8 cellular contexts compared by ENCODE assay signal in the genomic region with DNA sequence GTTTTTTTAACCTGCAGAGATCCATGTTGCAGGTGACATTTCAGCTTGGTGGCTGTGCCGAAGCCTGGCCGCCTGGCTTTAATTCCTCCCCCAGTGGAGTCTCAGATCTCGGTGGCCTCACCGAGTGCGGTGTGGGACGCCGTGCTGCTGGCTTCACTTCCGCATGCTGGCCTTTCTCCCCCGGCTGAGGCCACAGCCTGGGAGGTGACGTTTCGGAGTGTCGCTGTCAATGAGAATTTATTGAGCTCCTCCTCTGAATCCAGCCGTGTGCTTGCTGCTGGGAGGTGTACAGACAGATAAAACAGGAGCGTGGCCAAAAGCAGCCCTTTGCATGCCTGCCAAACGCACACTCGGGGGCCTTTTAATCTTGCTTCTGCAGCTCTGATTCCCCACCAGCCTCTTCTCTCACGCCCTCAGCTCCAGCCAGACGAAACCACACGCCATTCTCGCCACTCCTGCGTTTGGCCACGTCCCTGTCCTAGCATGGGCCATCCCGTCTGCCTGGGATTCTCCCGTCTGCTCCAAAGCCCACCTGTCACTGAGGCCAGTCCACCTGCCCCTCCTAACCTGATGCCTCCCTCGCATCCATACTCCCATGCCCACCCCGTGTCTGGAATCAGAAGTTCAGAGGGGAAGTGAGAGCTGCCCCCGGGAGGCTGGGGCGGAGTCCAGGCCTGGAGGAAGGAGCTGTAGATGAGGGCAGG. TPM values are rescaled to one million over a fixed set of nuclear protein-coding genes. Genes with fewer than 3 reads are reported as not detected.
DNase-seq lines count a peak whose midpoint lies in the region; ATAC-seq and TF ChIP-seq lines count a peak whose summit lies in the region.

No MANE protein-coding gene starts in this region.

- H3K27me3 Mint-ChIP-seq in activated CD8-positive, alpha-beta T cell treated with anti-CD3 and anti-CD28 coated beads, Interleukin-2, amount 10 ng/mL, durations not matched to agents 7 days and 5 days (ENCODE audit: low read depth): no peaks in the 10 kb centered on the region
- H3K27me3 Mint-ChIP-seq in type B pancreatic cell (no peaks in the 10 kb centered on the region), HFFc6 (ENCODE audit: insufficient read depth) (peaks cover 4% of the 10 kb centered on the region; the same call in 1 of the 2 replicates)

- CTCF ChIA-PET in activated CD8-positive, alpha-beta T cell treated with anti-CD3 and anti-CD28 coated beads, Interleukin-2, amount 10 ng/mL, durations not matched to agents 7 days and 5 days (lab: Charles Lee): interaction anchor here (0.5 to 4.8 kb wide), 66 partner anchors 7 to 881 kb away, joined by 3 to 79 read pairs (median 4); partner anchors contain the start of gene GINS2

- H3K4me3 ChIP-seq in GM12875 (ENCODE audit: low read depth, low read length): peak overlapping the region; percentile 14

- H3K9me3 Mint-ChIP-seq in activated CD8-positive, alpha-beta T cell treated with anti-CD3 and anti-CD28 coated beads, Interleukin-2, amount 10 ng/mL, durations not matched to agents 7 days and 5 days (ENCODE audit: insufficient read depth): no peaks in the 10 kb centered on the region
- H3K9me3 Mint-ChIP-seq in type B pancreatic cell: no peaks in the 10 kb centered on the region
- no peaks in the 10 kb centered on the region for H3K9me3 Mint-ChIP-seq in HFFc6

- peak overlapping the region; percentile 46 for H3K27ac ChIP-seq in layer of hippocampus (ENCODE audit: low read depth, low read length)

- H3K27me3 ChIP-seq in layer of hippocampus (ENCODE audit: control insufficient read depth, insufficient read depth, low read length): no peaks in the 10 kb centered on the region

- peak; percentile 66 for DNase-seq in activated CD8-positive, alpha-beta T cell treated with anti-CD3 and anti-CD28 coated beads, Interleukin-2, amount 10 ng/mL, durations not matched to agents 7 days and 5 days
- no peak for DNase-seq in type B pancreatic cell (ENCODE audit: extremely low spot score, unreplicated experiment)
- DNase-seq in superior temporal gyrus (ENCODE audit: extremely low spot score): no peak
- DNase-seq in OCI-M2 (lab: John Stamatoyannopoulos, UW; ENCODE audit: unreplicated experiment): no peak
- no peak for DNase-seq in HFFc6

- H3K4me1 Mint-ChIP-seq in activated CD8-positive, alpha-beta T cell treated with anti-CD3 and anti-CD28 coated beads, Interleukin-2, amount 10 ng/mL, durations not matched to agents 7 days and 5 days (ENCODE audit: low read depth): peaks cover 44% of the 10 kb centered on the region
- peaks cover 25% of the 10 kb centered on the region for H3K4me1 Mint-ChIP-seq in type B pancreatic cell (ENCODE audit: unreplicated experiment)
- H3K4me1 Mint-ChIP-seq in HFFc6 (ENCODE audit: low read depth): peaks cover 5% of the 10 kb centered on the region; the same call in 1 of the 2 replicates

- POLR2A ChIA-PET in activated CD8-positive, alpha-beta T cell treated with anti-CD3 and anti-CD28 coated beads, Interleukin-2, amount 10 ng/mL, durations not matched to agents 7 days and 5 days (lab: Charles Lee): interaction anchor here (0.6 to 3.2 kb wide), 3 partner anchors 47 to 308 kb away, joined by 3 to 23 read pairs (median 3); no protein-coding TSS in a partner anchor

- peaks cover 14% of the 10 kb centered on the region for H3K36me3 Mint-ChIP-seq in activated CD8-positive, alpha-beta T cell treated with anti-CD3 and anti-CD28 coated beads, Interleukin-2, amount 10 ng/mL, durations not matched to agents 7 days and 5 days (ENCODE audit: low read depth)
- H3K36me3 Mint-ChIP-seq in type B pancreatic cell: peaks cover 3% of the 10 kb centered on the region
- H3K36me3 Mint-ChIP-seq in HFFc6 (ENCODE audit: low read depth): peaks cover 9% of the 10 kb centered on the region; the same call in 1 of the 2 replicates

- ATAC-seq in HG03108 (IDR thresholded peaks at IDR 0.05; ENCODE audit: unreplicated experiment): peak; percentile 23
- peak; percentile 8 for ATAC-seq in activated CD8-positive, alpha-beta T cell treated with anti-CD3 and anti-CD28 coated beads, Interleukin-2, amount 10 ng/mL, durations not matched to agents 7 days and 5 days

- peak overlapping the region; percentile 71 for H3K27ac Mint-ChIP-seq in activated CD8-positive, alpha-beta T cell treated with anti-CD3 and anti-CD28 coated beads, Interleukin-2, amount 10 ng/mL, durations not matched to agents 7 days and 5 days
- peak overlapping the region; percentile 96 for H3K27ac Mint-ChIP-seq in type B pancreatic cell
- no peak overlapping the region for H3K27ac Mint-ChIP-seq in HFFc6

- H3K4me3 Mint-ChIP-seq in activated CD8-positive, alpha-beta T cell treated with anti-CD3 and anti-CD28 coated beads, Interleukin-2, amount 10 ng/mL, durations not matched to agents 7 days and 5 days: peak overlapping the region; percentile 76
- H3K4me3 Mint-ChIP-seq in type B pancreatic cell: peak overlapping the region; percentile 86
- H3K4me3 Mint-ChIP-seq in HFFc6: no peak overlapping the region

- TF ChIP-seq CTCF in GM12875 (IDR thresholded peaks at IDR 0.05; ENCODE audit: borderline replicate concordance, insufficient read depth, low read depth, low read length) (no peak), type B pancreatic cell (conservative IDR thresholded peaks at IDR 0.05) (no peak), HFFc6 (IDR thresholded peaks at IDR 0.05) (no peak)

RNA-seq across cellular contexts. Expression of gene GSE1, which starts 3.6 kb away (rescaled TPM):
- total RNA-seq in activated CD8-positive, alpha-beta T cell treated with anti-CD3 and anti-CD28 coated beads, Interleukin-2, amount 10 ng/mL, durations not matched to agents 7 days and 5 days: 10 to 100 TPM; 48.9 to 51.4 TPM
- total RNA-seq in type B pancreatic cell (ENCODE audit: low replicate concordance): 101 and 112 TPM in 2 replicates
- total RNA-seq in HFFc6 (2021; fragmentation: NEBNext Ultra II Directional; extraction: Animal tissue kit (Norgen Biotek cat#: 25700)): 10 to 100 TPM; 49.2 to 62.3 (median 58.1) TPM
